Comparison of ENCODE assay signal across 33 cellular contexts in the genomic region with DNA sequence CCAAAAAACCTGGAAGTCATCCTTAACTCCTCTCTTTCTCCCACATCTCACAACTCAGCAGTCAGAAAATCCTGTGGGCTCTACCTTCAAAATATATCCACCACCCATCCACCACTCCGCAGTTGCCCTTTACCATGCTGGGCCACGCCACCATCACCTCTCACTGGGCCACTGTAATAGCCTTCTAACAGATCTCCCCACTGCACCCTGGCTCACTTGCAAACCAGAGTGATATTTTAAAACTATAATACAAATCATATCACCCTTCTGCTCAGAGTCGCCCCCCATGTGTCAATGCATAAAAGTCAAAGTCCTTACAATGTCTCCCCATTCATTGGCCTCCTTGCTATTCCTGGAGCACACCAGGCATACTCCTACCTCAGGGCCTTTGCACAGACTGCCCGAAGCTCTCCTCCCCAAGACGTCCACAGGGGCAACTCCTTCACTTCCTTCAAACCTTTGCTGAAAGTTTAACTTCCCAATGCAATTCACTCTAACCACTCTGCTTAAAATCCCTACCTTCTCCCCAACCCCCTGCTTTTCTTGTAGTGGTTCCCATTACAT. TPM values are rescaled to one million over a fixed set of nuclear protein-coding genes. Genes with fewer than 3 reads are reported as not detected.
"Had no signal": no experiment of that assay in that cellular context is flagged by ENCODE, and none has a peak within 500 bp of the region (broad histone marks: within the 10 kb centered on the region; RNA-seq: fewer than 3 reads in every experiment).

No MANE protein-coding gene starts in this region.

- H3K4me1 ChIP-seq: breast epithelium had no signal

- H3K36me3 ChIP-seq: adrenal gland, breast epithelium, MG63 had no signal

- FAIRE-seq: astrocyte had no signal

- H3K36me3 Mint-ChIP-seq: activated CD8-positive, alpha-beta memory T cell treated with anti-CD3 and anti-CD28 coated beads, Interleukin-2, amount 10 ng/mL, durations not matched to agents 7 days and 5 days; activated naive CD4-positive, alpha-beta T cell treated with anti-CD3 and anti-CD28 coated beads, Interleukin-2, amount 50 U/mL, for 72 hours had no signal

- H3K9me3 Mint-ChIP-seq: activated B cell treated with CpG ODN at 0.5 μM for 24 hours; activated CD4-positive, alpha-beta memory T cell treated with anti-CD3 and anti-CD28 coated beads, Interleukin-2, amount 10 ng/mL, durations not matched to agents 7 days and 5 days; activated naive CD4-positive, alpha-beta T cell treated with anti-CD3 and anti-CD28 coated beads, Interleukin-2, amount 50 U/mL, for 72 hours; activated T-cell treated with anti-CD3 and anti-CD28 coated beads, Interleukin-2, amount 50 U/mL, for 72 hours; activated T-helper 17 cell treated with anti-CD3 and anti-CD28 coated beads, Interleukin-2, amount 50 U/mL, for 72 hours had no signal

- H3K27me3 Mint-ChIP-seq: activated CD4-positive, alpha-beta memory T cell treated with anti-CD3 and anti-CD28 coated beads, Interleukin-2, amount 10 ng/mL, durations not matched to agents 7 days and 5 days; activated CD8-positive, alpha-beta memory T cell treated with anti-CD3 and anti-CD28 coated beads, Interleukin-2, amount 10 ng/mL, durations not matched to agents 7 days and 5 days had no signal

- H3K27ac Mint-ChIP-seq: activated B cell treated with CpG ODN at 0.5 μM for 24 hours; activated CD4-positive, alpha-beta memory T cell treated with anti-CD3 and anti-CD28 coated beads, Interleukin-2, amount 10 ng/mL, durations not matched to agents 7 days and 5 days; activated CD8-positive, alpha-beta memory T cell treated with anti-CD3 and anti-CD28 coated beads, Interleukin-2, amount 10 ng/mL, durations not matched to agents 7 days and 5 days; activated naive CD4-positive, alpha-beta T cell treated with anti-CD3 and anti-CD28 coated beads, Interleukin-2, amount 50 U/mL, for 72 hours; activated T-cell treated with anti-CD3 and anti-CD28 coated beads, Interleukin-2, amount 50 U/mL, for 72 hours; activated T-helper 17 cell treated with anti-CD3 and anti-CD28 coated beads, Interleukin-2, amount 50 U/mL, for 72 hours had no signal

- H3K27ac ChIP-seq: adrenal gland, breast epithelium, VCaP had no signal

- ATAC-seq: activated CD8-positive, alpha-beta memory T cell treated with anti-CD3 and anti-CD28 coated beads, Interleukin-2, amount 10 ng/mL, durations not matched to agents 7 days and 5 days; activated naive CD4-positive, alpha-beta T cell treated with anti-CD3 and anti-CD28 coated beads, Interleukin-2, amount 50 U/mL, for 72 hours; activated T-cell treated with anti-CD3 and anti-CD28 coated beads, Interleukin-2, amount 50 U/mL, for 72 hours; activated T-helper 17 cell treated with anti-CD3 and anti-CD28 coated beads, Interleukin-2, amount 50 U/mL, for 72 hours; body of pancreas had no signal

- H3K4me3 ChIP-seq: adrenal gland, body of pancreas, breast epithelium, MG63 had no signal

- DNase-seq: activated B cell treated with CpG ODN at 0.5 μM for 24 hours; activated CD4-positive, alpha-beta memory T cell treated with anti-CD3 and anti-CD28 coated beads, Interleukin-2, amount 10 ng/mL, durations not matched to agents 7 days and 5 days; activated CD4-positive, alpha-beta T cell treated with anti-CD3 and anti-CD28 coated beads for 48 hours; activated CD4-positive, CD25-positive, alpha-beta regulatory T cell treated with anti-CD3 and anti-CD28 coated beads, Interleukin-2, amount 50 U/mL, for 72 hours; activated CD8-positive, alpha-beta memory T cell treated with anti-CD3 and anti-CD28 coated beads for 24 hours; activated CD8-positive, alpha-beta memory T cell treated with anti-CD3 and anti-CD28 coated beads, Interleukin-2, amount 10 ng/mL, durations not matched to agents 7 days and 5 days; activated CD8-positive, alpha-beta memory T cell treated with anti-CD3 and anti-CD28 coated beads, Interleukin-2, amount 50 U/mL, for 48 hours; activated effector memory CD4-positive, alpha-beta T cell treated with anti-CD3 and anti-CD28 coated beads, Interleukin-2, amount 50 U/mL, for 16 hours; activated naive CD4-positive, alpha-beta T cell treated with Interleukin-2 at 50 U/mL for 16 hours; activated T-cell treated with anti-CD3 and anti-CD28 coated beads, Interleukin-2, amount 50 U/mL, for 72 hours; adrenal gland; body of pancreas; Kasumi-1; MG63; NCI-H1048; NCI-H1105 treated with DMSO at 0.1 percent for 48 hours; NCI-H1436; NCI-H1694; NCI-H1930; NCI-H510A; NCI-H526; NCI-H748 treated with DMSO at 0.1 percent for 48 hours; NK-92 treated with Interleukin-12 subunit alpha and Interleukin-12 subunit beta, amount 100 ng/mL, for 24 hours; Right ventricle myocardium superior; SW 1271; T-helper 1 cell; T-helper 2 cell; T-helper 9 cell had no signal

- H3K9me3 ChIP-seq: adrenal gland, body of pancreas, breast epithelium, MG63 had no signal

- H3K4me1 Mint-ChIP-seq: activated B cell treated with CpG ODN at 0.5 μM for 24 hours; activated CD4-positive, alpha-beta memory T cell treated with anti-CD3 and anti-CD28 coated beads, Interleukin-2, amount 10 ng/mL, durations not matched to agents 7 days and 5 days; activated CD8-positive, alpha-beta memory T cell treated with anti-CD3 and anti-CD28 coated beads, Interleukin-2, amount 10 ng/mL, durations not matched to agents 7 days and 5 days; activated T-helper 17 cell treated with anti-CD3 and anti-CD28 coated beads, Interleukin-2, amount 50 U/mL, for 72 hours had no signal

- H3K27me3 ChIP-seq: adrenal gland, body of pancreas, breast epithelium, MG63 had no signal

- H3K4me3 Mint-ChIP-seq: activated B cell treated with CpG ODN at 0.5 μM for 24 hours; activated CD4-positive, alpha-beta memory T cell treated with anti-CD3 and anti-CD28 coated beads, Interleukin-2, amount 10 ng/mL, durations not matched to agents 7 days and 5 days; activated CD8-positive, alpha-beta memory T cell treated with anti-CD3 and anti-CD28 coated beads, Interleukin-2, amount 10 ng/mL, durations not matched to agents 7 days and 5 days; activated T-cell treated with anti-CD3 and anti-CD28 coated beads, Interleukin-2, amount 50 U/mL, for 72 hours; activated T-helper 17 cell treated with anti-CD3 and anti-CD28 coated beads, Interleukin-2, amount 50 U/mL, for 72 hours had no signal

RNA-seq across cellular contexts. Expression of a gene that starts 1.5 kb away (rescaled TPM):
- total RNA-seq: activated B cell treated with CpG ODN at 0.5 μM for 24 hours, astrocyte had no signal
